Comparison of ENCODE assay signal across 17 cellular contexts in the genomic region with DNA sequence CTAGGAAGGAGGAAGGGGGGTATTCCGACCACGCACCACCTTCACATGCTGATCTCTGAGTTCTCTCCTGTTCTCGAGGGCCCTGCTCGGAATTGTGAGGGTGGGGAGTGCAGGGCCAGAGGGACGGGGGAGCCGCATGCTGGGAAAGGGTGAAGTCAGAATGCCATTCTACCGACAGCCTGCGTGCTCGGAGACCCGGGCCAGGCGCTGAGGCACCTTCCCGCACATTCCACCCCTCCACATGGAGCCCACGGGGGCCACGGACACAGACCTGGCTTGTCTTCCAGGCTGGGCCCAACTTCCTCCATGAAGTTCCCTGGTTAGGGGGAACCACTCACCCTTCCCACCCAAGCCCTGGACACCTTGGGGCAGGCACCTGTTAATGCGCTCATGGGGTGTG. TPM values are rescaled to one million over a fixed set of nuclear protein-coding genes. Genes with fewer than 3 reads are reported as not detected.
A peak's percentile ranks its signal among the peaks of the same experiment; 100 is the strongest.
DNase-seq lines count a peak whose midpoint lies in the region; ATAC-seq, FAIRE-seq and TF ChIP-seq lines count a peak whose summit lies in the region.
"Had no signal": no experiment of that assay in that cellular context is flagged by ENCODE, and none has a peak within 500 bp of the region (broad histone marks: within the 10 kb centered on the region; RNA-seq: fewer than 3 reads in every experiment).

No MANE protein-coding gene starts in this region.

- POLR2A ChIA-PET in HepG2 (lab: Yijun Ruan, JAX), result no interaction called here

- no peaks in the 10 kb centered on the region for H3K36me3 Mint-ChIP-seq in endodermal cell (ENCODE audit: low read depth)
- H3K36me3 Mint-ChIP-seq: CD8-positive, alpha-beta memory T cell had no signal

- no peaks in the 10 kb centered on the region for H3K79me2 ChIP-seq in HepG2 (ENCODE audit: insufficient read depth, low read length)
- no peaks in the 10 kb centered on the region for H3K79me2 ChIP-seq in osteoblast (ENCODE audit: insufficient read depth, low read length)

- CTCF ChIA-PET in HepG2 (lab: Yijun Ruan, JAX; ENCODE audit: low intra/inter-chr PET ratio, low total read pairs), result no interaction called here

- H3K4me1 ChIP-seq in right lobe of liver (no peaks in the 10 kb centered on the region), HepG2 (ENCODE audit: insufficient read depth, low read length) (peaks cover 40% of the 10 kb centered on the region), endodermal cell (ENCODE audit: control insufficient read depth, insufficient read depth, low read length) (no peaks in the 10 kb centered on the region), osteoblast (ENCODE audit: insufficient read depth, low read length) (peaks cover 3% of the 10 kb centered on the region), aorta (ENCODE audit: control insufficient read depth in 1 of 2, insufficient read depth in 2 of 2, low read length in 2 of 2) (no peaks in the 10 kb centered on the region), gastroesophageal sphincter (peaks cover 0 to 5% (median 2%) of the 10 kb centered on the region in 3 donors)
- H3K4me1 ChIP-seq: SJSA1 had no signal

- TF ChIP-seq CTCF in right lobe of liver (IDR thresholded peaks at IDR 0.05) (no peak), HepG2 (CRISPR knock-in tag; IDR thresholded peaks at IDR 0.05) (no peak), endodermal cell (conservative IDR thresholded peaks at IDR 0.05) (no peak), osteoblast (IDR thresholded peaks at IDR 0.05; ENCODE audit: extremely low read depth, low read depth, low read length) (no peak), gastroesophageal sphincter (IDR thresholded peaks at IDR 0.05) (no peak)

- H3K4me3 Mint-ChIP-seq in endodermal cell, result no peak overlapping the region

- no peaks in the 10 kb centered on the region for H3K9me3 Mint-ChIP-seq in endodermal cell
- H3K9me3 Mint-ChIP-seq: CD8-positive, alpha-beta memory T cell had no signal

- H3K9ac ChIP-seq in HepG2 (ENCODE audit: insufficient read depth, low read depth, low read length) (no peak overlapping the region), endodermal cell (ENCODE audit: extremely low read depth, low read length, poor library complexity, severe bottlenecking) (no peak overlapping the region)
- H3K9ac ChIP-seq: KMS-11 had no signal

- H4K20me1 ChIP-seq in HepG2 (ENCODE audit: insufficient read depth, low read length), result no peaks in the 10 kb centered on the region
- no peaks in the 10 kb centered on the region for H4K20me1 ChIP-seq in osteoblast (ENCODE audit: insufficient read depth, low read length)

- TF ChIP-seq EP300 in HepG2 (IDR thresholded peaks at IDR 0.05; ENCODE audit: low read depth in 2 of 2, low read length in 2 of 2), result no peak
- no peak for TF ChIP-seq EP300 in HepG2 (CRISPR knock-in tag; IDR thresholded peaks at IDR 0.05; ENCODE audit: borderline replicate concordance)
- TF ChIP-seq EP300 in gastroesophageal sphincter (IDR thresholded peaks at IDR 0.05), result no peak

- intact Hi-C loops in right lobe of liver (cut with DNase I) (no loop called here), HepG2 (cut with micrococcal nuclease; ENCODE audit: unreplicated experiment) (no loop called here), aorta (cut with DNase I) (no loop called here)

- in situ Hi-C loops in HepG2 (cut with HindIII; ENCODE audit: extremely low pct_ligation_motif_present, low pct_unique_long_range_greater_than_20kb), result loop anchor here (25.0 kb wide), 1 partner anchor 515 kb away; no protein-coding TSS in a partner anchor

- H3K4me3 ChIP-seq in right lobe of liver, result no peak overlapping the region
- no peak overlapping the region for H3K4me3 ChIP-seq in HepG2 (replicated peaks in 1 of 3; ENCODE audit: insufficient read depth in 1 of 3, low read depth in 2 of 3, low read length in 3 of 3)
- H3K4me3 ChIP-seq in endodermal cell (ENCODE audit: low read length), result no peak overlapping the region
- no peak overlapping the region for H3K4me3 ChIP-seq in osteoblast (ENCODE audit: insufficient read depth, low read length)
- no peak overlapping the region for H3K4me3 ChIP-seq in aorta (ENCODE audit: low read length in 2 of 2)
- H3K4me3 ChIP-seq in gastroesophageal sphincter, result no peak overlapping the region
- H3K4me3 ChIP-seq: MG63, Peyer's patch, SJSA1 had no signal

- DNase-seq in right lobe of liver (peak; percentile 13 to 36 (median 35)), HepG2 (ENCODE audit: low spot score) (no peak), endodermal cell (peak; percentile 29), osteoblast (ENCODE audit: insufficient read length, low spot score, missing footprints) (peak; percentile 44), aorta (peak; percentile 25 to 70), DMS79 (lab: John Stamatoyannopoulos, UW) (no peak), OCI-M1 (lab: John Stamatoyannopoulos, UW) (no peak)
- DNase-seq: AML-193, GF-D8, MG63, NCI-H1694 treated with DMSO at 0.1 percent for 48 hours, NCI-H774 had no signal

- WGBS in right lobe of liver (ENCODE audit: insufficient coverage, low coverage, low lambda C conversion rate, missing lambda C conversion rate), result 90% methylated on average over 2 of the region's 15 CpGs
- 89% methylated on average over 11 of the region's 15 CpGs for WGBS in HepG2 (ENCODE audit: low lambda C conversion rate)
- WGBS in endodermal cell (ENCODE audit: insufficient coverage in 1 of 2, insufficient read length in 1 of 2), 2 experiments, result 93 to 100% methylated on average over 6 to 15 of the region's 15 CpGs
- 92 to 93% methylated on average over 15 of the region's 15 CpGs for WGBS in aorta, 2 donors
- WGBS in gastroesophageal sphincter (ENCODE audit: low coverage in 1 of 2), 2 donors, result 91 to 95% methylated on average over 11 of the region's 15 CpGs

- H3K9me3 ChIP-seq in right lobe of liver (no peaks in the 10 kb centered on the region), HepG2 (ENCODE audit: low read length) (no peaks in the 10 kb centered on the region), endodermal cell (ENCODE audit: control insufficient read depth, low read length) (no peaks in the 10 kb centered on the region), osteoblast (ENCODE audit: low read depth, low read length) (no peaks in the 10 kb centered on the region), aorta (ENCODE audit: control insufficient read depth, low read length) (no peaks in the 10 kb centered on the region), gastroesophageal sphincter (peaks cover 0 to 4% (median 0%) of the 10 kb centered on the region in 3 donors)
- H3K9me3 ChIP-seq: Peyer's patch, SJSA1 had no signal

- H2AFZ ChIP-seq in HepG2 (ENCODE audit: low read length), result no peak overlapping the region
- no peak overlapping the region for H2AFZ ChIP-seq in osteoblast (ENCODE audit: low read length)

- no peaks in the 10 kb centered on the region for H3K36me3 ChIP-seq in right lobe of liver
- no peaks in the 10 kb centered on the region for H3K36me3 ChIP-seq in HepG2 (replicated peaks in 1 of 2; ENCODE audit: control insufficient read depth in 1 of 2, insufficient read depth in 2 of 2, low read length in 2 of 2)
- no peaks in the 10 kb centered on the region for H3K36me3 ChIP-seq in endodermal cell (ENCODE audit: control insufficient read depth, insufficient read depth, low read length)
- H3K36me3 ChIP-seq in osteoblast (ENCODE audit: insufficient read depth, low read length), result no peaks in the 10 kb centered on the region
- no peaks in the 10 kb centered on the region for H3K36me3 ChIP-seq in aorta (ENCODE audit: control insufficient read depth in 1 of 2, insufficient read depth in 2 of 2, low read length in 1 of 2)
- H3K36me3 ChIP-seq in gastroesophageal sphincter, result no peaks in the 10 kb centered on the region
- H3K36me3 ChIP-seq: MG63, Peyer's patch, SJSA1 had no signal

- ATAC-seq in right lobe of liver (no peak), HepG2 (no peak), aorta (ENCODE audit: low FRiP score) (no peak), gastroesophageal sphincter (no peak)

- H3K27me3 ChIP-seq in right lobe of liver, result no peaks in the 10 kb centered on the region
- no peaks in the 10 kb centered on the region for H3K27me3 ChIP-seq in HepG2 (ENCODE audit: control insufficient read depth in 1 of 2, insufficient read depth in 2 of 2, low read length in 2 of 2)
- H3K27me3 ChIP-seq in endodermal cell (ENCODE audit: control insufficient read depth, insufficient read depth, low read length, poor library complexity, severe bottlenecking), result no peaks in the 10 kb centered on the region
- no peaks in the 10 kb centered on the region for H3K27me3 ChIP-seq in osteoblast (ENCODE audit: insufficient read depth, low read length)
- no peaks in the 10 kb centered on the region for H3K27me3 ChIP-seq in aorta (ENCODE audit: control insufficient read depth in 1 of 2, insufficient read depth in 2 of 2, low read length in 1 of 2)
- H3K27me3 ChIP-seq in gastroesophageal sphincter, result no peaks in the 10 kb centered on the region
- H3K27me3 ChIP-seq: MG63, Peyer's patch, SJSA1 had no signal

- BruUV-seq in HepG2 (replicated peaks; lab: Mats Ljungman, UMichigan), result no TSS peak

- TF ChIP-seq RAD21 in HepG2 (CRISPR knock-in tag; IDR thresholded peaks at IDR 0.05), result no peak

- H3K27ac ChIP-seq in right lobe of liver (no peak overlapping the region), HepG2 (ENCODE audit: extremely low read length, insufficient read depth, low read length) (no peak overlapping the region), endodermal cell (ENCODE audit: low read depth, low read length) (no peak overlapping the region), osteoblast (ENCODE audit: low read depth, low read length) (no peak overlapping the region), aorta (ENCODE audit: low read depth in 1 of 2, low read length in 2 of 2) (no peak overlapping the region), gastroesophageal sphincter (no peak overlapping the region)
- H3K27ac ChIP-seq: KMS-11, Peyer's patch, SJSA1 had no signal

- TF ChIP-seq POLR2A in right lobe of liver (IDR thresholded peaks at IDR 0.05), result no peak
- TF ChIP-seq POLR2A in HepG2 (IDR thresholded peaks at IDR 0.05; ENCODE audit: insufficient read depth in 1 of 2, low read depth in 2 of 2, low read length in 2 of 2), result no peak
- TF ChIP-seq POLR2A in gastroesophageal sphincter (IDR thresholded peaks at IDR 0.05), result no peak

- H3K4me2 ChIP-seq in HepG2 (ENCODE audit: low read depth, low read length) (no peak overlapping the region), osteoblast (ENCODE audit: insufficient read depth, low read length) (no peak overlapping the region)
- H3K4me2 ChIP-seq: KMS-11 had no signal

- FAIRE-seq in HepG2 (lab: Jason Lieb, UNC), result no peak

- H3K27ac Mint-ChIP-seq in endodermal cell, result no peak overlapping the region
- H3K27ac Mint-ChIP-seq: CD8-positive, alpha-beta memory T cell had no signal

- H3K4me1 Mint-ChIP-seq in endodermal cell, result peaks cover 11% of the 10 kb centered on the region

- H3K27me3 Mint-ChIP-seq in endodermal cell (ENCODE audit: insufficient read depth), result peaks cover 9% of the 10 kb centered on the region

RNA-seq across cellular contexts. Expression of gene PIGZ, which starts 28.7 kb away (rescaled TPM):
- total RNA-seq in right lobe of liver (1 to 10 TPM; 1.2 to 2.8 (median 2.4) TPM), HepG2 (2016; rRNA removed; fragmentation: Illumina TruSeq; extraction: Trizol) (2.2 and 4.7 TPM in 2 replicates), endodermal cell (under 1 TPM; 0.22 to 0.31 TPM), osteoblast (2.9 and 4.0 TPM in 2 replicates), aorta (1 to 10 TPM; 2.7 to 5.2 TPM), gastroesophageal sphincter (10 to 100 TPM in 2 of 4 donors, 1 to 10 TPM in 2; 5.0 to 15.3 (median 10.5) TPM)
- total RNA-seq in HepG2 (2016; cell fraction: cytosol; rRNA removed; fragmentation: Illumina TruSeq; extraction: Trizol; ENCODE audit: low read depth), result 4.8 and 7.9 TPM in 2 replicates
- 1.9 and 4.8 TPM in 2 replicates for total RNA-seq in HepG2 (2016; cell fraction: insoluble cytoplasmic fraction; rRNA removed; fragmentation: Illumina TruSeq; extraction: Trizol)
- 3.9 and 5.7 TPM in 2 replicates for total RNA-seq in HepG2 (2016; cell fraction: membrane; rRNA removed; fragmentation: Illumina TruSeq; extraction: Trizol)
- 3.7 and 5.7 TPM in 2 replicates for total RNA-seq in HepG2 (2016; cell fraction: nucleus; rRNA removed; fragmentation: Illumina TruSeq; extraction: Trizol)
- polyA plus RNA-seq in HepG2 (2011; rRNA removed) (60.5 and 75.7 TPM in 2 replicates), aorta (1 to 10 TPM; 2.3 to 9.0 TPM)
- polyA plus RNA-seq in HepG2 (2011; cell fraction: cytosol; rRNA removed), result 43.3 TPM in 2 replicates
- polyA plus RNA-seq in HepG2 (2011; cell fraction: nucleus; rRNA removed), result 156 and 196 TPM in 2 replicates
- 56.2 and 56.6 TPM in 2 replicates for polyA plus RNA-seq in HepG2 (2012)
- 6.6 and 6.7 TPM in 2 replicates for polyA plus RNA-seq in HepG2 (2016; cell fraction: cytosol; fragmentation: Illumina TruSeq; extraction: Trizol; ENCODE audit: low read depth)
- 3.7 and 4.6 TPM in 2 replicates for polyA plus RNA-seq in HepG2 (2016; cell fraction: insoluble cytoplasmic fraction; fragmentation: Illumina TruSeq; extraction: Trizol; ENCODE audit: low read depth)
- 5.4 and 6.6 TPM in 2 replicates for polyA plus RNA-seq in HepG2 (2016; cell fraction: membrane; fragmentation: Illumina TruSeq; extraction: Trizol; ENCODE audit: low read depth)
- polyA plus RNA-seq in HepG2 (2016; cell fraction: nucleus; fragmentation: Illumina TruSeq; extraction: Trizol; ENCODE audit: insufficient read depth, low read depth), result 16.4 and 17.2 TPM in 2 replicates
- polyA minus RNA-seq in HepG2 (2011; rRNA and poly(A)+ RNA removed; ENCODE audit: low replicate concordance), result 0.58 and 57.9 TPM in 2 replicates
- polyA minus RNA-seq in HepG2 (2011; cell fraction: cytosol; rRNA and poly(A)+ RNA removed), result 15.7 and 18.4 TPM in 2 replicates
- 38.0 and 53.5 TPM in 2 replicates for polyA minus RNA-seq in HepG2 (2011; cell fraction: nucleus; rRNA and poly(A)+ RNA removed)
- 0.46 TPM for polyA plus RNA-seq in endodermal cell (2013, experiment 1 of 2)
- not detected for polyA plus RNA-seq in endodermal cell (2013, experiment 2 of 2)
- polyA plus RNA-seq: CD8-positive, alpha-beta memory T cell had no signal

RNA-seq across cellular contexts. Expression of gene MELTF, which starts 32.3 kb away (rescaled TPM):
- total RNA-seq in right lobe of liver (1 to 10 TPM in 4 of 6 experiments, under 1 TPM in 2; 0.42 to 5.3 (median 2.0) TPM), HepG2 (2016; rRNA removed; fragmentation: Illumina TruSeq; extraction: Trizol) (0.97 and 3.2 TPM in 2 replicates), endodermal cell (10 to 100 TPM; 11.3 to 15.1 TPM), osteoblast (2.4 and 5.1 TPM in 2 replicates), aorta (1 to 10 TPM; 4.3 to 6.0 TPM), gastroesophageal sphincter (10 to 100 TPM in 2 of 4 donors, 1 to 10 TPM in 2; 5.0 to 11.5 (median 9.0) TPM)
- 1.2 and 1.3 TPM in 2 replicates for total RNA-seq in HepG2 (2016; cell fraction: cytosol; rRNA removed; fragmentation: Illumina TruSeq; extraction: Trizol; ENCODE audit: low read depth)
- 1.4 and 3.7 TPM in 2 replicates for total RNA-seq in HepG2 (2016; cell fraction: insoluble cytoplasmic fraction; rRNA removed; fragmentation: Illumina TruSeq; extraction: Trizol)
- 0.99 and 1.4 TPM in 2 replicates for total RNA-seq in HepG2 (2016; cell fraction: membrane; rRNA removed; fragmentation: Illumina TruSeq; extraction: Trizol)
- total RNA-seq in HepG2 (2016; cell fraction: nucleus; rRNA removed; fragmentation: Illumina TruSeq; extraction: Trizol), result 3.9 and 5.1 TPM in 2 replicates
- polyA plus RNA-seq in HepG2 (2011; rRNA removed) (7.5 and 11.9 TPM in 2 replicates), aorta (1 to 10 TPM in 1 of 2 donors, under 1 TPM in 1; 1.00 to 2.0 TPM)
- 7.7 TPM in 2 replicates for polyA plus RNA-seq in HepG2 (2011; cell fraction: cytosol; rRNA removed)
- 46.8 and 48.0 TPM in 2 replicates for polyA plus RNA-seq in HepG2 (2011; cell fraction: nucleus; rRNA removed)
- polyA plus RNA-seq in HepG2 (2012), result 14.6 and 19.2 TPM in 2 replicates
- polyA plus RNA-seq in HepG2 (2016; cell fraction: cytosol; fragmentation: Illumina TruSeq; extraction: Trizol; ENCODE audit: low read depth), result 0.49 and 0.59 TPM in 2 replicates
- 1.5 and 2.3 TPM in 2 replicates for polyA plus RNA-seq in HepG2 (2016; cell fraction: insoluble cytoplasmic fraction; fragmentation: Illumina TruSeq; extraction: Trizol; ENCODE audit: low read depth)
- polyA plus RNA-seq in HepG2 (2016; cell fraction: membrane; fragmentation: Illumina TruSeq; extraction: Trizol; ENCODE audit: low read depth), result 0.74 and 1.1 TPM in 2 replicates
- polyA plus RNA-seq in HepG2 (2016; cell fraction: nucleus; fragmentation: Illumina TruSeq; extraction: Trizol; ENCODE audit: insufficient read depth, low read depth), result 6.7 and 9.2 TPM in 2 replicates
- polyA minus RNA-seq in HepG2 (2011; rRNA and poly(A)+ RNA removed; ENCODE audit: low replicate concordance), result 4.9 and 17.9 TPM in 2 replicates
- polyA minus RNA-seq in HepG2 (2011; cell fraction: cytosol; rRNA and poly(A)+ RNA removed), result 7.8 and 11.0 TPM in 2 replicates
- polyA minus RNA-seq in HepG2 (2011; cell fraction: nucleus; rRNA and poly(A)+ RNA removed), result 14.8 and 17.5 TPM in 2 replicates
- 4.8 TPM for polyA plus RNA-seq in endodermal cell (2013, experiment 1 of 2)
- polyA plus RNA-seq in endodermal cell (2013, experiment 2 of 2), result 5.1 TPM

RNA-seq across cellular contexts. Expression of gene NCBP2, which starts 55.0 kb away (rescaled TPM):
- 10 to 100 TPM; 12.9 to 24.6 (median 19.1) TPM for total RNA-seq in right lobe of liver
- total RNA-seq in HepG2 (2016; rRNA removed; fragmentation: Illumina TruSeq; extraction: Trizol), result 58.7 and 69.2 TPM in 2 replicates
- 14.8 and 15.0 TPM in 2 replicates for total RNA-seq in HepG2 (2016; cell fraction: cytosol; rRNA removed; fragmentation: Illumina TruSeq; extraction: Trizol; ENCODE audit: low read depth)
- 59.9 and 75.2 TPM in 2 replicates for total RNA-seq in HepG2 (2016; cell fraction: insoluble cytoplasmic fraction; rRNA removed; fragmentation: Illumina TruSeq; extraction: Trizol)
- total RNA-seq in HepG2 (2016; cell fraction: membrane; rRNA removed; fragmentation: Illumina TruSeq; extraction: Trizol), result 28.9 and 32.1 TPM in 2 replicates
- total RNA-seq in HepG2 (2016; cell fraction: nucleus; rRNA removed; fragmentation: Illumina TruSeq; extraction: Trizol), result 32.0 and 37.9 TPM in 2 replicates
- 78.5 and 95.5 TPM in 2 replicates for polyA plus RNA-seq in HepG2 (2011; rRNA removed)
- 55.6 and 71.5 TPM in 2 replicates for polyA plus RNA-seq in HepG2 (2011; cell fraction: cytosol; rRNA removed)
- polyA plus RNA-seq in HepG2 (2011; cell fraction: nucleus; rRNA removed), result 68.9 and 76.8 TPM in 2 replicates
- 143 and 171 TPM in 2 replicates for polyA plus RNA-seq in HepG2 (2012)
- 10.8 and 12.4 TPM in 2 replicates for polyA plus RNA-seq in HepG2 (2016; cell fraction: cytosol; fragmentation: Illumina TruSeq; extraction: Trizol; ENCODE audit: low read depth)
- polyA plus RNA-seq in HepG2 (2016; cell fraction: insoluble cytoplasmic fraction; fragmentation: Illumina TruSeq; extraction: Trizol; ENCODE audit: low read depth), result 79.7 and 83.7 TPM in 2 replicates
- 23.3 and 24.5 TPM in 2 replicates for polyA plus RNA-seq in HepG2 (2016; cell fraction: membrane; fragmentation: Illumina TruSeq; extraction: Trizol; ENCODE audit: low read depth)
- 76.1 and 83.0 TPM in 2 replicates for polyA plus RNA-seq in HepG2 (2016; cell fraction: nucleus; fragmentation: Illumina TruSeq; extraction: Trizol; ENCODE audit: insufficient read depth, low read depth)
- polyA minus RNA-seq in HepG2 (2011; rRNA and poly(A)+ RNA removed; ENCODE audit: low replicate concordance), result 20.6 and 28.7 TPM in 2 replicates
- polyA minus RNA-seq in HepG2 (2011; cell fraction: cytosol; rRNA and poly(A)+ RNA removed), result 26.5 and 26.6 TPM in 2 replicates
- 50.9 and 51.7 TPM in 2 replicates for polyA minus RNA-seq in HepG2 (2011; cell fraction: nucleus; rRNA and poly(A)+ RNA removed)
- total RNA-seq in endodermal cell, result 10 to 100 TPM; 74.9 to 97.3 TPM
- 109 TPM for polyA plus RNA-seq in endodermal cell (2013, experiment 1 of 2)
- 98.5 TPM for polyA plus RNA-seq in endodermal cell (2013, experiment 2 of 2)
- total RNA-seq in osteoblast, result 43.1 and 43.9 TPM in 2 replicates
- total RNA-seq in aorta, result 10 to 100 TPM; 42.0 to 48.1 TPM
- 10 to 100 TPM; 40.3 to 59.6 TPM for polyA plus RNA-seq in aorta
- total RNA-seq in gastroesophageal sphincter, result 10 to 100 TPM; 46.8 to 53.2 (median 49.7) TPM

Comparison
In these comparisons a context has a peak if more than half of its experiments do, and no peak if none do; other contexts are left out.
1. DNase-seq: peak in right lobe of liver (3 of 3), endodermal cell (single experiment), osteoblast (single experiment) and aorta (2 of 2); none in HepG2 (single experiment), DMS79 (single experiment) and OCI-M1 (single experiment).